12 cellular contexts compared by ENCODE assay signal in the genomic region with DNA sequence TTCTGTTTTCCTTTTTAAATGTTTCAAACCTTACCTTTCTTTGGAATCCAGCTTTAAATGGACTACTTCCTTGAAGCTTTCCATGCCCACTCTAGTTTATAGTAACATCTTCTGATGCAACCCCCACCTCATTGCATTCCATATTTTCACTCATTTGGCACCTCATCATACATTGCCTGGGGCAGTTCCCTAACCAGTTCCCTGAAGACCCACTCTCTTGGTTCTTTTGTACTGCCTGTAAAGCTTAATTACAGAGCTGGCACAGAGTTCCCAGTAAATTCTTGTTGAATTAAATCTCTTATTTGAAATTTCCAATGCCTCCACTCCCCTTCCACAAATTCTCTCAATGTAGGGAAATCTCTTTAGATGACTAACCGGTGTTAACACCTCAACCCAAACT.
A peak's percentile ranks its signal among the peaks of the same experiment; 100 is the strongest.
DNase-seq lines count a peak whose midpoint lies in the region; ATAC-seq and TF ChIP-seq lines count a peak whose summit lies in the region.
"Had no signal": no experiment of that assay in that cellular context is flagged by ENCODE, and none has a peak within 500 bp of the region (broad histone marks: within the 10 kb centered on the region; RNA-seq: fewer than 3 reads in every experiment).

No MANE protein-coding gene starts in this region.

- intact Hi-C loops in sigmoid colon (cut with DNase I): no loop called here

- no peak for TF ChIP-seq POLR2A in sigmoid colon (IDR thresholded peaks at IDR 0.05)

- peaks cover 43% of the 10 kb centered on the region for H3K4me1 ChIP-seq in ACC112 (ENCODE audit: control insufficient read depth, insufficient read depth, low read length, unreplicated experiment)
- peaks cover 0 to 82% (median 70%) of the 10 kb centered on the region in 4 donors for H3K4me1 ChIP-seq in sigmoid colon

- no peak overlapping the region for H2AFZ ChIP-seq in ACC112 (ENCODE audit: low read length, unreplicated experiment)

- no peaks in the 10 kb centered on the region for H3K27me3 ChIP-seq in ACC112 (ENCODE audit: insufficient read depth, low read length)
- no peaks in the 10 kb centered on the region for H3K27me3 ChIP-seq in MG63
- H3K27me3 ChIP-seq in sigmoid colon: no peaks in the 10 kb centered on the region

- DNase-seq in MG63 (peak; percentile 37), coronary artery (ENCODE audit: low spot score) (no peak), sigmoid colon (no peak), NCI-H2029 (lab: John Stamatoyannopoulos, UW) (no peak)
- DNase-seq: activated CD8-positive, alpha-beta T cell treated with anti-CD3 and anti-CD28 coated beads, Interleukin-2, amount 10 ng/mL, durations not matched to agents 7 days and 5 days; activated naive CD4-positive, alpha-beta T cell; cerebellar nuclear complex; H7 had no signal

- H3K79me2 ChIP-seq in ACC112 (ENCODE audit: control insufficient read depth, insufficient read depth, low read length, unreplicated experiment): no peaks in the 10 kb centered on the region

- H3K9me3 ChIP-seq in MG63: no peaks in the 10 kb centered on the region
- H3K9me3 ChIP-seq in sigmoid colon: no peaks in the 10 kb centered on the region

- no peaks in the 10 kb centered on the region for H3K36me3 ChIP-seq in ACC112 (ENCODE audit: insufficient read depth, low read length)
- no peaks in the 10 kb centered on the region for H3K36me3 ChIP-seq in MG63
- no peaks in the 10 kb centered on the region for H3K36me3 ChIP-seq in sigmoid colon

- no peak overlapping the region for H3K4me3 ChIP-seq in ACC112 (ENCODE audit: low read depth, low read length)
- H3K4me3 ChIP-seq in MG63: no peak overlapping the region
- no peak overlapping the region for H3K4me3 ChIP-seq in coronary artery
- H3K4me3 ChIP-seq in sigmoid colon: no peak overlapping the region

- 83 to 87% methylated on average over 1 of the region's 1 CpG for WGBS in sigmoid colon, 2 donors

- TF ChIP-seq CTCF in coronary artery (IDR thresholded peaks at IDR 0.05) (no peak), sigmoid colon (IDR thresholded peaks at IDR 0.05) (no peak)

- H3K27ac ChIP-seq in ACC112 (ENCODE audit: low read depth, low read length) (peak overlapping the region; percentile 45), coronary artery (peak overlapping the region; percentile 56 to 79), sigmoid colon (peak overlapping the region; percentile 65 to 80 (median 76))

- no peak for TF ChIP-seq EP300 in sigmoid colon (IDR thresholded peaks at IDR 0.05)

- ATAC-seq in HG02623 (IDR thresholded peaks at IDR 0.05; ENCODE audit: unreplicated experiment): no peak
- no peak for ATAC-seq in HG03460 (IDR thresholded peaks at IDR 0.05; ENCODE audit: unreplicated experiment)
- no peak for ATAC-seq in GM19455 (IDR thresholded peaks at IDR 0.05; ENCODE audit: unreplicated experiment)
- ATAC-seq: activated CD8-positive, alpha-beta T cell treated with anti-CD3 and anti-CD28 coated beads, Interleukin-2, amount 10 ng/mL, durations not matched to agents 7 days and 5 days had no signal
